ENCODE assay signal across 8 cellular contexts in genomic region chr4:8468746-8469535, GRCh38. TPM values are rescaled to one million over a fixed set of nuclear protein-coding genes. Genes with fewer than 3 reads are reported as not detected.
DNase-seq lines count a peak whose midpoint lies in the region; ATAC-seq, FAIRE-seq and TF ChIP-seq lines count a peak whose summit lies in the region.

No MANE protein-coding gene starts in this region.

- H3K9me3 ChIP-seq in PC-9 (ENCODE audit: insufficient read depth, low read depth) (no peaks in the 10 kb centered on the region), gastroesophageal sphincter (no peaks in the 10 kb centered on the region), pancreas (no peaks in the 10 kb centered on the region)

- intact Hi-C loops in PC-9 (cut with micrococcal nuclease; ENCODE audit: unreplicated experiment): loop anchor here (1.0 kb wide), 1 partner anchor 125 kb away; no protein-coding TSS in a partner anchor
- intact Hi-C loops in activated T-helper 2 cell treated with anti-CD3 and anti-CD28 coated beads, Interferon-gamma antibody, Interleukin-2, Interleukin-4, amounts not matched to agents 10 μg/mL and 5 μg/mL and 100 μg/mL, durations not matched to agents 14 hours and 24 hours and 36 hours (cut with micrococcal nuclease): loop anchor here (5.0 kb wide), 1 partner anchor 78 kb away; no protein-coding TSS in a partner anchor
- intact Hi-C loops in pancreas (cut with DNase I): loop anchor here in 2 of 3 donors (5.0 kb wide), 3 partner anchors 73 to 128 kb away; no protein-coding TSS in a partner anchor

- H3K4me2 ChIP-seq in PC-9: no peak overlapping the region

- no peak overlapping the region for H3K4me3 Mint-ChIP-seq in activated T-helper 2 cell treated with anti-CD3 and anti-CD28 coated beads, Interferon-gamma antibody, Interleukin-2, Interleukin-4, amounts not matched to agents 10 μg/mL and 5 μg/mL and 100 μg/mL, durations not matched to agents 14 hours and 24 hours and 36 hours (ENCODE audit: low read depth)

- H3K27me3 ChIP-seq in PC-9 (ENCODE audit: insufficient read depth, low read depth): no peaks in the 10 kb centered on the region
- H3K27me3 ChIP-seq in gastroesophageal sphincter: no peaks in the 10 kb centered on the region
- no peaks in the 10 kb centered on the region for H3K27me3 ChIP-seq in pancreas

- H3K79me2 ChIP-seq in PC-9 (ENCODE audit: low read depth): no peaks in the 10 kb centered on the region

- no peaks in the 10 kb centered on the region for H4K20me1 ChIP-seq in PC-9 (ENCODE audit: insufficient read depth)

- FAIRE-seq in pancreas (lab: Jason Lieb, UNC): no peak

- TF ChIP-seq CTCF in PC-9 (conservative IDR thresholded peaks at IDR 0.05): peak; percentile 89
- TF ChIP-seq CTCF in gastroesophageal sphincter (IDR thresholded peaks at IDR 0.05): peak in 3 of 4 experiments; percentile 84 to 95 (median 85)
- peak; percentile 78 to 84 (median 81) for TF ChIP-seq CTCF in pancreas (IDR thresholded peaks at IDR 0.05)

- 26 to 31% methylated on average over 12 to 16 of the region's 21 CpGs for WGBS in gastroesophageal sphincter (ENCODE audit: low coverage in 1 of 2), 2 donors
- 56% methylated on average over 21 of the region's 21 CpGs for WGBS in pancreas, 2 donors

- H3K4me1 ChIP-seq in PC-9 (replicated peaks; ENCODE audit: insufficient read depth) (peaks cover 15% of the 10 kb centered on the region; the same call in 1 of the 2 replicates), gastroesophageal sphincter (peaks cover 0 to 22% (median 19%) of the 10 kb centered on the region in 3 donors), pancreas (no peaks in the 10 kb centered on the region)

- no peak for TF ChIP-seq EP300 in gastroesophageal sphincter (IDR thresholded peaks at IDR 0.05)

- CTCF ChIA-PET in PC-9 (lab: Charles Lee): no interaction called here

- no TSS peak for BruUV-seq in PC-9 (replicated peaks; lab: Mats Ljungman, UMichigan)

- no peaks in the 10 kb centered on the region for H3K4me1 Mint-ChIP-seq in activated T-helper 2 cell treated with anti-CD3 and anti-CD28 coated beads, Interferon-gamma antibody, Interleukin-2, Interleukin-4, amounts not matched to agents 10 μg/mL and 5 μg/mL and 100 μg/mL, durations not matched to agents 14 hours and 24 hours and 36 hours (ENCODE audit: low read depth)

- no peaks in the 10 kb centered on the region for H3K9me2 ChIP-seq in PC-9 (ENCODE audit: insufficient read depth)

- H3K27ac ChIP-seq in PC-9 (no peak overlapping the region), gastroesophageal sphincter (no peak overlapping the region), pancreas (no peak overlapping the region)

- H3K36me3 ChIP-seq in PC-9 (ENCODE audit: low read depth): no peaks in the 10 kb centered on the region
- peaks cover 0 to 75% of the 10 kb centered on the region in 2 donors for H3K36me3 ChIP-seq in gastroesophageal sphincter
- H3K36me3 ChIP-seq in pancreas: peaks cover 0 to 38% (median 0%) of the 10 kb centered on the region in 3 donors

- no peak overlapping the region for H3K27ac Mint-ChIP-seq in activated T-helper 2 cell treated with anti-CD3 and anti-CD28 coated beads, Interferon-gamma antibody, Interleukin-2, Interleukin-4, amounts not matched to agents 10 μg/mL and 5 μg/mL and 100 μg/mL, durations not matched to agents 14 hours and 24 hours and 36 hours

- H3K9me3 Mint-ChIP-seq in activated T-helper 2 cell treated with anti-CD3 and anti-CD28 coated beads, Interferon-gamma antibody, Interleukin-2, Interleukin-4, amounts not matched to agents 10 μg/mL and 5 μg/mL and 100 μg/mL, durations not matched to agents 14 hours and 24 hours and 36 hours: no peaks in the 10 kb centered on the region

- H3K27me3 Mint-ChIP-seq in activated T-helper 2 cell treated with anti-CD3 and anti-CD28 coated beads, Interferon-gamma antibody, Interleukin-2, Interleukin-4, amounts not matched to agents 10 μg/mL and 5 μg/mL and 100 μg/mL, durations not matched to agents 14 hours and 24 hours and 36 hours (ENCODE audit: low read depth): no peaks in the 10 kb centered on the region

- peaks cover 27% of the 10 kb centered on the region for H3K36me3 Mint-ChIP-seq in activated T-helper 2 cell treated with anti-CD3 and anti-CD28 coated beads, Interferon-gamma antibody, Interleukin-2, Interleukin-4, amounts not matched to agents 10 μg/mL and 5 μg/mL and 100 μg/mL, durations not matched to agents 14 hours and 24 hours and 36 hours (ENCODE audit: low read depth)

- no peak overlapping the region for H3K4me3 ChIP-seq in PC-9
- no peak overlapping the region for H3K4me3 ChIP-seq in gastroesophageal sphincter
- H3K4me3 ChIP-seq in pancreas: no peak overlapping the region

- DNase-seq in AG08395 (ENCODE audit: low spot score) (peak; percentile 76), PC-9 (peak; percentile 46 to 72), pancreas (peak; percentile 41 to 84 (median 68)), NCI-H187 (lab: John Stamatoyannopoulos, UW) (no peak)
- peak; percentile 29 for DNase-seq in activated T-helper 2 cell treated with anti-CD3 and anti-CD28 coated beads, Interferon-gamma antibody, Interleukin-2, Interleukin-4, amounts not matched to agents 10 μg/mL and 5 μg/mL and 100 μg/mL, durations not matched to agents 14 hours and 24 hours and 36 hours (ENCODE audit: low spot score)

- POLR2A ChIA-PET in PC-9 (lab: Charles Lee; ENCODE audit: unreplicated experiment): interaction anchor here (0.6 kb wide), 1 partner anchor 175 kb away, joined by 5 read pairs; no protein-coding TSS in a partner anchor

- peaks cover 17% of the 10 kb centered on the region; the same call in 1 of the 2 replicates for H3F3A ChIP-seq in PC-9 (ENCODE audit: insufficient read depth, low read depth)

- H2AFZ ChIP-seq in PC-9: no peak overlapping the region

- peak; percentile 56 for ATAC-seq in GM18505 (IDR thresholded peaks at IDR 0.05; ENCODE audit: unreplicated experiment)
- ATAC-seq in HG03354 (IDR thresholded peaks at IDR 0.05; ENCODE audit: poor library complexity, severe bottlenecking, unreplicated experiment): peak; percentile 73
- peak; percentile 40 for ATAC-seq in gastroesophageal sphincter
- ATAC-seq in pancreas: peak; percentile 68 to 87 (median 86)

- no peak for TF ChIP-seq POLR2A in GM18505 (IDR thresholded peaks at IDR 0.05; ENCODE audit: borderline replicate concordance, extremely low read depth, insufficient read depth, insufficient read length)
- TF ChIP-seq POLR2A in gastroesophageal sphincter (IDR thresholded peaks at IDR 0.05): no peak

RNA-seq across cellular contexts. Expression of gene TRMT44, which starts 28.4 kb away (rescaled TPM):
- total RNA-seq in PC-9 (2021) (17.4 and 17.9 TPM in 2 replicates), gastroesophageal sphincter (10 to 100 TPM; 12.0 to 27.9 (median 20.9) TPM), pancreas (10 to 100 TPM in 2 of 6 donors, 1 to 10 TPM in 4; 6.1 to 14.0 (median 9.2) TPM)
- total RNA-seq in activated T-helper 2 cell treated with anti-CD3 and anti-CD28 coated beads, Interferon-gamma antibody, Interleukin-2, Interleukin-4, amounts not matched to agents 10 μg/mL and 5 μg/mL and 100 μg/mL, durations not matched to agents 14 hours and 24 hours and 36 hours: 25.6 and 28.2 TPM in 2 replicates
- 1 to 10 TPM; 7.0 to 8.6 TPM for polyA plus RNA-seq in pancreas

RNA-seq across cellular contexts. Expression of gene ACOX3, which starts 28.4 kb away (rescaled TPM):
- total RNA-seq in PC-9 (2021) (21.0 and 26.1 TPM in 2 replicates), gastroesophageal sphincter (10 to 100 TPM; 21.5 to 79.5 (median 37.1) TPM), pancreas (10 to 100 TPM; 16.1 to 23.5 (median 18.3) TPM)
- total RNA-seq in activated T-helper 2 cell treated with anti-CD3 and anti-CD28 coated beads, Interferon-gamma antibody, Interleukin-2, Interleukin-4, amounts not matched to agents 10 μg/mL and 5 μg/mL and 100 μg/mL, durations not matched to agents 14 hours and 24 hours and 36 hours: 28.4 and 29.9 TPM in 2 replicates
- 10 to 100 TPM; 20.5 to 24.8 TPM for polyA plus RNA-seq in pancreas

Comparison
In these comparisons a context has a peak if more than half of its experiments do, and no peak if none do; other contexts are left out.
1. DNase-seq: peak in AG08395 (single experiment), PC-9 (2 of 2), activated T-helper 2 cell treated with anti-CD3 and anti-CD28 coated beads, Interferon-gamma antibody, Interleukin-2, Interleukin-4, amounts not matched to agents 10 μg/mL and 5 μg/mL and 100 μg/mL, durations not matched to agents 14 hours and 24 hours and 36 hours (single experiment) and pancreas (6 of 6); none in NCI-H187 (0 of 2).
2. Peak in every context shown above with its lines, with median percentiles within 50 percentile points of each other: ATAC-seq and CTCF ChIP-seq.